In the genomic region with DNA sequence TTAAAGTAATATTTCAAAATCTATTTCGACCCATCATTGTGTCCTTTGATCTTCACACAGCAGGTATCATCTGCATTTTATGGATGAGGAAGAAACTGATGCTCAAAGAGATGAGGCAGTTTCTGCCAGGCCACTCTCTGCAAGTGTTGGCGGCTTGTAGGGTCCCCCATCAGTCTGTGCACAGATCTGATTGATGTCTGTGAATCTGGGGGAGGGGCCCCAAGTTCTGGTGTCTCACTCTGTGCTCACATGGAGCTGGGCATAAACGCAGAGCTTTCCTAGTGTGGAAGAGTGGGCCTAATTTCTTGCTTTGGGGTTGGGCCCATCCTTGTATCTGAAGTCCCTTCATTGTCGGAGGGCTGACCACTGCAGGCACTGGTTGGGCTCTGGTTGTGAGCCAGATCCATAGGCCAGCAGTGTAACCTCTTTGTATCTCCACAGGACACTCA, we compare ENCODE assay signal across 8 cellular contexts. TPM values are rescaled to one million over a fixed set of nuclear protein-coding genes. Genes with fewer than 3 reads are reported as not detected.
DNase-seq lines count a peak whose midpoint lies in the region; ATAC-seq and TF ChIP-seq lines count a peak whose summit lies in the region.

No MANE protein-coding gene starts in this region.

- H3K36me3 ChIP-seq in BE2C (peaks cover 75% of the 10 kb centered on the region), HUES6 (ENCODE audit: control insufficient read depth, insufficient read depth, low read length) (peaks cover 73% of the 10 kb centered on the region), mucosa of descending colon (ENCODE audit: low read depth) (peaks cover 6% of the 10 kb centered on the region)

- H3K27ac ChIP-seq in HUES6 (ENCODE audit: low read depth, low read length): peak overlapping the region; percentile 98

- intact Hi-C loops in mucosa of descending colon (cut with DNase I, micrococcal nuclease): no loop called here

- H3K9ac ChIP-seq in HUES6 (ENCODE audit: low read length): peak overlapping the region; percentile 99

- H3K4me3 ChIP-seq in BE2C (ENCODE audit: low read depth, low read length) (peak overlapping the region; percentile 95), HUES6 (ENCODE audit: low read depth, low read length) (peak overlapping the region; percentile 100), cardiac fibroblast (replicated peaks in 1 of 2; ENCODE audit: low read depth in 2 of 2, low read length in 2 of 2) (peak overlapping the region; percentile 3 to 79), mucosa of descending colon (no peak overlapping the region)

- ATAC-seq in mucosa of descending colon: no peak

- H3K9me3 ChIP-seq in BE2C (no peaks in the 10 kb centered on the region), HUES6 (ENCODE audit: control insufficient read depth, insufficient read depth, low read depth, low read length) (no peaks in the 10 kb centered on the region), mucosa of descending colon (no peaks in the 10 kb centered on the region)

- no peak for TF ChIP-seq CTCF in BE2C (IDR thresholded peaks at IDR 0.05; ENCODE audit: low read depth, low read length)
- no peak for TF ChIP-seq CTCF in cardiac fibroblast (IDR thresholded peaks at IDR 0.05; ENCODE audit: low read depth, low read length)
- no peak for TF ChIP-seq CTCF in mucosa of descending colon (IDR thresholded peaks at IDR 0.05)

- H3K27me3 ChIP-seq in BE2C (no peaks in the 10 kb centered on the region), HUES6 (ENCODE audit: control insufficient read depth, insufficient read depth, low read length) (no peaks in the 10 kb centered on the region)

- H3K4me1 ChIP-seq in BE2C (peaks cover 5% of the 10 kb centered on the region), HUES6 (ENCODE audit: control insufficient read depth, insufficient read depth, low read length) (peaks cover 8% of the 10 kb centered on the region), mucosa of descending colon (ENCODE audit: low read depth) (peaks cover 25% of the 10 kb centered on the region)

- DNase-seq in BE2C (peak; percentile 7), cardiac fibroblast (ENCODE audit: low read depth in 2 of 2) (no peak), mucosa of descending colon (peak in 2 of 3 donors; percentile 15), dermis blood vessel endothelial cell (no peak), germinal center (ENCODE audit: low spot score) (no peak), cerebellar cortex (ENCODE audit: low spot score) (no peak), HuH-7 (ENCODE audit: low spot score) (no peak)

RNA-seq across cellular contexts. Expression of a gene that starts 1.6 kb away (rescaled TPM):
- 221 TPM for polyA plus RNA-seq in BE2C (2012; ENCODE audit: insufficient read depth, insufficient read length, low read depth)
- total RNA-seq in mucosa of descending colon (10 to 100 TPM; 34.4 to 50.0 (median 37.6) TPM), dermis blood vessel endothelial cell (39.9 and 48.8 TPM in 2 replicates)

RNA-seq across cellular contexts. Expression of a gene that starts 2.7 kb away (rescaled TPM):
- polyA plus RNA-seq in BE2C (2012; ENCODE audit: insufficient read depth, insufficient read length, low read depth): 518 TPM
- total RNA-seq in mucosa of descending colon: 100 to 1,000 TPM in 1 of 3 donors, 10 to 100 TPM in 2; 58.4 to 102 (median 66.0) TPM
- total RNA-seq in dermis blood vessel endothelial cell: 239 and 338 TPM in 2 replicates

RNA-seq across cellular contexts. Expression of a gene that starts 13.0 kb away (rescaled TPM):
- polyA plus RNA-seq in BE2C (2012; ENCODE audit: insufficient read depth, insufficient read length, low read depth): 189 TPM
- total RNA-seq in mucosa of descending colon (10 to 100 TPM; 27.7 to 53.0 (median 42.2) TPM), dermis blood vessel endothelial cell (9.0 and 20.4 TPM in 2 replicates)

RNA-seq across cellular contexts. Expression of a gene that starts 32.3 kb away (rescaled TPM):
- 24.1 TPM for polyA plus RNA-seq in BE2C (2012; ENCODE audit: insufficient read depth, insufficient read length, low read depth)
- under 1 TPM; 0.41 to 0.98 (median 0.65) TPM for total RNA-seq in mucosa of descending colon
- 9.4 and 11.1 TPM in 2 replicates for total RNA-seq in dermis blood vessel endothelial cell

RNA-seq across cellular contexts. Expression of a gene that starts 38.6 kb away (rescaled TPM):
- 59.5 TPM for polyA plus RNA-seq in BE2C (2012; ENCODE audit: insufficient read depth, insufficient read length, low read depth)
- total RNA-seq in mucosa of descending colon: 10 to 100 TPM; 39.0 to 48.8 (median 48.4) TPM
- total RNA-seq in dermis blood vessel endothelial cell: 30.2 and 30.3 TPM in 2 replicates

Comparison
In these comparisons a context has a peak if more than half of its experiments do, and no peak if none do; other contexts are left out.
1. DNase-seq: peak in BE2C (single experiment) and mucosa of descending colon (2 of 3); none in cardiac fibroblast (0 of 2), dermis blood vessel endothelial cell (single experiment), germinal center (single experiment), cerebellar cortex (single experiment) and HuH-7 (single experiment).